ENCODE assay signal across 8 cellular contexts in genomic region chr13:33542309-33543088, GRCh38.
DNase-seq lines count a peak whose midpoint lies in the region; ATAC-seq, FAIRE-seq and TF ChIP-seq lines count a peak whose summit lies in the region.

No MANE protein-coding gene starts in this region.

- peak; percentile 99 for FAIRE-seq in GM12892 (lab: Jason Lieb, UNC)

- H3K36me3 ChIP-seq in left ventricle myocardium inferior = no peaks in the 10 kb centered on the region
- no peaks in the 10 kb centered on the region for H3K36me3 ChIP-seq in urinary bladder (ENCODE audit: insufficient read depth)

- peaks cover 49% of the 10 kb centered on the region for H3K4me1 ChIP-seq in left ventricle myocardium inferior
- H3K4me1 ChIP-seq in urinary bladder (ENCODE audit: insufficient read depth) = no peaks in the 10 kb centered on the region

- peak overlapping the region; percentile 67 for H3K4me3 ChIP-seq in left ventricle myocardium inferior
- H3K4me3 ChIP-seq in urinary bladder (ENCODE audit: low read depth, low read length) = peak overlapping the region; percentile 45

- H3K9me3 Mint-ChIP-seq in progenitor cell of endocrine pancreas (ENCODE audit: low read depth) = peaks cover 3% of the 10 kb centered on the region

- peak; percentile 86 for ATAC-seq in HG02852 (IDR thresholded peaks at IDR 0.05; ENCODE audit: unreplicated experiment)

- peak; percentile 93 for TF ChIP-seq CTCF in left ventricle myocardium inferior (IDR thresholded peaks at IDR 0.05; ENCODE audit: borderline replicate concordance)
- peak; percentile 94 for TF ChIP-seq CTCF in progenitor cell of endocrine pancreas (IDR thresholded peaks at IDR 0.05; ENCODE audit: unreplicated experiment)

- H3K4me3 Mint-ChIP-seq in progenitor cell of endocrine pancreas (ENCODE audit: low read depth) = peak overlapping the region; percentile 89

- peaks cover 34% of the 10 kb centered on the region for H3K4me1 Mint-ChIP-seq in progenitor cell of endocrine pancreas (ENCODE audit: low read depth)

- H3K27me3 ChIP-seq in left ventricle myocardium inferior (ENCODE audit: low read depth) = no peaks in the 10 kb centered on the region

- peak overlapping the region; percentile 100 for H3K27ac Mint-ChIP-seq in progenitor cell of endocrine pancreas

- peak; percentile 73 for TF ChIP-seq POLR2A in GM12892 (IDR thresholded peaks at IDR 0.05; ENCODE audit: low read depth, low read length)

- peak; percentile 64 for DNase-seq in GM12892 (ENCODE audit: insufficient read length)
- peak; percentile 100 for DNase-seq in NCI-H146 (lab: John Stamatoyannopoulos, UW)
- DNase-seq in T-helper 1 cell = peak; percentile 97 to 99 (median 99)
- DNase-seq in amygdala (lab: John Stamatoyannopoulos, UW) = peak; percentile 88 to 100 (median 97)
- DNase-seq in left ventricle myocardium inferior = peak; percentile 99
- DNase-seq in progenitor cell of endocrine pancreas (ENCODE audit: low spot score, unreplicated experiment) = peak; percentile 98

- intact Hi-C loops in left ventricle myocardium inferior (cut with micrococcal nuclease) = loop anchor here (5.0 kb wide), 1 partner anchor 180 kb away; no protein-coding TSS in a partner anchor

- no peaks in the 10 kb centered on the region for H3K27me3 Mint-ChIP-seq in progenitor cell of endocrine pancreas

- under 1% methylated on average over 70 of the region's 70 CpGs for WGBS in urinary bladder

- H3K27ac ChIP-seq in left ventricle myocardium inferior (replicated peaks) (peak overlapping the region; percentile 94), urinary bladder (ENCODE audit: low read depth) (peak overlapping the region; percentile 99)

- no peaks in the 10 kb centered on the region for H3K9me3 ChIP-seq in left ventricle myocardium inferior (replicated peaks)

- H3K36me3 Mint-ChIP-seq in progenitor cell of endocrine pancreas (ENCODE audit: insufficient read depth) = no peaks in the 10 kb centered on the region

Comparison
In these comparisons a context has a peak if more than half of its experiments do, and no peak if none do; other contexts are left out.
1. Peak in every context shown above with its lines: DNase-seq, ATAC-seq, H3K4me3 ChIP-seq and H3K27ac ChIP-seq.